Comparison of ENCODE assay signal across 8 cellular contexts in the genomic region with DNA sequence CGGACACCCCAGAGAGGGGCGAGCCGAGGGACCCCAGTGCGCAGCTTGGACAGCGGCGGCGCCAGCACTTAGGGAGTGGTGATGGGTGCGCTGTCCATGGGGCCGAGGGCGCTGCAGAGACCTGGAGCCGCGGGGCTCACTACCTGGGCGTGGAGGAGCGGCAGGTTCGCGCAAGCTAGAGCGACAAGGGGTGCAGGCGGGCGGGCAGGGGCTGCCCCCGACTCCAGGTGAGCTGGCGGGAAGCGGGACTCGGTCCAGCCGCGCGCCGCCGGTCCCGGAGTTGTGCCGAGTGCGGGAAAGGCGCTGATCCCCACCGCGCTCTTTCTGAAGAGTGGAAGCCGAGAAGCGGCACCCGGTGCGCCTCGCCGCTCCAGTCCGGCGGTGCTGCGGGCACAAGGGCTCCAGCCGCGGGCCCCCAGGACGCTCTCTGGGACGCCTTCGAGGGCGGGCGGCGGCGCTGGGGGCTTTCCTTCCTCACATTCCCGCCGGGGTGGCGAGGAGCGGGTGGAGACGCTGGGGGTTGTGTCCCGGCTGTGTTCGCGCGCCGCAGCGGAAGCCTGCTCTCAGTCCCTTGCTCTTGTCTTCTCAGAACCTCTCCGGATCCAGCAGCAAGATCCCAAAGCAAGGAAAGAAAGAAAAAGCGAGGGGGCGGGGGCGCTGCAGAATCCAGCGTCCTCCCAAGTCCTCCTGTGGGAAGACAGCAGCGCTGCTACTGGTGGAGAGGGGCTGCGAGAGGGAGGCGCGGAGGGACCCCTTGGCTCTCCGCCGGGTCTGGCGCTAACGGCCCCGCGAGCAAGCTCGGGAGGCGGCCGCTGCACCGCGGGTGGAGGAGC. TPM values are rescaled to one million over a fixed set of nuclear protein-coding genes. Genes with fewer than 3 reads are reported as not detected.
A peak's percentile ranks its signal among the peaks of the same experiment; 100 is the strongest.
DNase-seq lines count a peak whose midpoint lies in the region; ATAC-seq and TF ChIP-seq lines count a peak whose summit lies in the region.

A gene with protein sequence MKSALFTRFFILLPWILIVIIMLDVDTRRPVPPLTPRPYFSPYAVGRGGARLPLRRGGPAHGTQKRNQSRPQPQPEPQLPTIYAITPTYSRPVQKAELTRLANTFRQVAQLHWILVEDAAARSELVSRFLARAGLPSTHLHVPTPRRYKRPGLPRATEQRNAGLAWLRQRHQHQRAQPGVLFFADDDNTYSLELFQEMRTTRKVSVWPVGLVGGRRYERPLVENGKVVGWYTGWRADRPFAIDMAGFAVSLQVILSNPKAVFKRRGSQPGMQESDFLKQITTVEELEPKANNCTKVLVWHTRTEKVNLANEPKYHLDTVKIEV (minus strand): TSS at position 610 of the 833 bp plus-strand sequence. CDS start 631 bp downstream, outside the sequence.

- DNase-seq in CD4-positive, alpha-beta T cell = peak in 2 of 10 experiments; percentile 1 to 3
- DNase-seq in activated naive CD8-positive, alpha-beta T cell treated with anti-CD3 and anti-CD28 coated beads for 36 hours = peak; percentile 8
- DNase-seq in left ventricle myocardium superior (peak; percentile 43), progenitor cell of endocrine pancreas (ENCODE audit: low spot score, unreplicated experiment) (peak; percentile 19), SIG-M5 treated with dmso at 0.1 percent for 504 hours (lab: John Stamatoyannopoulos, UW; ENCODE audit: unreplicated experiment) (no peak)
- DNase-seq in effector CD4-positive, alpha-beta T cell = no peak

- peaks cover 77% of the 10 kb centered on the region for H3K27me3 Mint-ChIP-seq in CD4-positive, alpha-beta T cell
- H3K27me3 Mint-ChIP-seq in IgD-negative memory B cell (peaks cover 38% of the 10 kb centered on the region), progenitor cell of endocrine pancreas (peaks cover 77% of the 10 kb centered on the region)
- H3K27me3 Mint-ChIP-seq in activated naive CD8-positive, alpha-beta T cell treated with anti-CD3 and anti-CD28 coated beads for 36 hours = peaks cover 60% of the 10 kb centered on the region

- H3K27ac ChIP-seq in CD4-positive, alpha-beta T cell (ENCODE audit: low read depth, low read length) = no peak within 1 kb of the TSS

- peak within 1 kb of the TSS; percentile 74 for H3K4me3 Mint-ChIP-seq in CD4-positive, alpha-beta T cell
- H3K4me3 Mint-ChIP-seq in IgD-negative memory B cell (peak within 1 kb of the TSS; percentile 71 to 90 (median 86)), progenitor cell of endocrine pancreas (ENCODE audit: low read depth) (peak within 1 kb of the TSS; percentile 80)
- peak within 1 kb of the TSS; percentile 74 for H3K4me3 Mint-ChIP-seq in activated naive CD8-positive, alpha-beta T cell treated with anti-CD3 and anti-CD28 coated beads for 36 hours

- no peaks in the 10 kb centered on the region for H3K36me3 Mint-ChIP-seq in CD4-positive, alpha-beta T cell (ENCODE audit: low read depth)
- peaks cover 4% of the 10 kb centered on the region for H3K36me3 Mint-ChIP-seq in IgD-negative memory B cell
- no peaks in the 10 kb centered on the region for H3K36me3 Mint-ChIP-seq in activated naive CD8-positive, alpha-beta T cell treated with anti-CD3 and anti-CD28 coated beads for 36 hours
- H3K36me3 Mint-ChIP-seq in progenitor cell of endocrine pancreas (ENCODE audit: insufficient read depth) = no peaks in the 10 kb centered on the region

- intact Hi-C loops in CD4-positive, alpha-beta T cell (cut with DNase I, micrococcal nuclease) = loop anchor here (2.0 to 10.0 kb wide), 5 partner anchors 250 to 732 kb away; no protein-coding TSS in a partner anchor
- intact Hi-C loops in left ventricle myocardium superior (cut with micrococcal nuclease) = no loop called here

- no peaks in the 10 kb centered on the region for H3K9me3 Mint-ChIP-seq in CD4-positive, alpha-beta T cell
- peaks cover 0 to 4% (median 0%) of the 10 kb centered on the region in 3 donors for H3K9me3 Mint-ChIP-seq in IgD-negative memory B cell
- H3K9me3 Mint-ChIP-seq in activated naive CD8-positive, alpha-beta T cell treated with anti-CD3 and anti-CD28 coated beads for 36 hours = no peaks in the 10 kb centered on the region
- H3K9me3 Mint-ChIP-seq in progenitor cell of endocrine pancreas (ENCODE audit: low read depth) = no peaks in the 10 kb centered on the region

- CTCF ChIA-PET in CD4-positive, alpha-beta T cell (lab: Charles Lee) = interaction anchor here (0.6 to 2.2 kb wide), 6 partner anchors 249 to 736 kb away, joined by 3 to 10 read pairs (median 6); no protein-coding TSS in a partner anchor

- no peak within 1 kb of the TSS for H3K27ac Mint-ChIP-seq in CD4-positive, alpha-beta T cell
- H3K27ac Mint-ChIP-seq in IgD-negative memory B cell (no peak within 1 kb of the TSS), progenitor cell of endocrine pancreas (no peak within 1 kb of the TSS)
- H3K27ac Mint-ChIP-seq in activated naive CD8-positive, alpha-beta T cell treated with anti-CD3 and anti-CD28 coated beads for 36 hours = no peak within 1 kb of the TSS

- TF ChIP-seq CTCF in CD4-positive, alpha-beta T cell (IDR thresholded peaks at IDR 0.05) = no peak
- TF ChIP-seq CTCF in progenitor cell of endocrine pancreas (IDR thresholded peaks at IDR 0.05; ENCODE audit: unreplicated experiment) = no peak

- peaks cover 61% of the 10 kb centered on the region for H3K27me3 ChIP-seq in CD4-positive, alpha-beta T cell (ENCODE audit: control insufficient read depth, insufficient read depth, low read length)

- POLR2A ChIA-PET in CD4-positive, alpha-beta T cell (lab: Charles Lee) = interaction anchor here (1.0 kb wide), 1 partner anchor 436 kb away, joined by 4 read pairs; no protein-coding TSS in a partner anchor

- ATAC-seq in CD4-positive, alpha-beta T cell (ENCODE audit: poor library complexity) = no peak
- peak; percentile 7 for ATAC-seq in GM19397 (IDR thresholded peaks at IDR 0.05; ENCODE audit: unreplicated experiment)
- peak; percentile 57 for ATAC-seq in left ventricle myocardium superior

- H3K9me3 ChIP-seq in CD4-positive, alpha-beta T cell (ENCODE audit: control insufficient read depth, low read length) = no peaks in the 10 kb centered on the region

- peaks cover 11% of the 10 kb centered on the region for H3K4me1 Mint-ChIP-seq in CD4-positive, alpha-beta T cell (ENCODE audit: low read depth)
- H3K4me1 Mint-ChIP-seq in IgD-negative memory B cell (peaks cover 7 to 9% (median 8%) of the 10 kb centered on the region in 3 donors), progenitor cell of endocrine pancreas (ENCODE audit: low read depth) (peaks cover 7% of the 10 kb centered on the region)
- peaks cover 8% of the 10 kb centered on the region for H3K4me1 Mint-ChIP-seq in activated naive CD8-positive, alpha-beta T cell treated with anti-CD3 and anti-CD28 coated beads for 36 hours

RNA-seq across cellular contexts. Expression of the gene that starts here (rescaled TPM):
- total RNA-seq in CD4-positive, alpha-beta T cell = not detected
- polyA plus RNA-seq in IgD-negative memory B cell = 0.23 TPM
- total RNA-seq in activated naive CD8-positive, alpha-beta T cell treated with anti-CD3 and anti-CD28 coated beads for 36 hours = under 1 TPM in 1 of 2 experiments, not detected in 1; 0.06 TPM
- total RNA-seq in left ventricle myocardium superior = 0.07 TPM
- 1.1 and 1.8 TPM in 2 replicates for total RNA-seq in progenitor cell of endocrine pancreas

Comparison
In these comparisons a context has a peak if more than half of its experiments do, and no peak if none do; other contexts are left out.
1. Peak in DNase-seq in activated naive CD8-positive, alpha-beta T cell treated with anti-CD3 and anti-CD28 coated beads for 36 hours; RNA of the gene not detected or under 1 TPM.
2. Peak in DNase-seq and ATAC-seq in left ventricle myocardium superior; RNA of the gene not detected or under 1 TPM.